Comparison of ENCODE assay signal across 20 cellular contexts in the genomic region with DNA sequence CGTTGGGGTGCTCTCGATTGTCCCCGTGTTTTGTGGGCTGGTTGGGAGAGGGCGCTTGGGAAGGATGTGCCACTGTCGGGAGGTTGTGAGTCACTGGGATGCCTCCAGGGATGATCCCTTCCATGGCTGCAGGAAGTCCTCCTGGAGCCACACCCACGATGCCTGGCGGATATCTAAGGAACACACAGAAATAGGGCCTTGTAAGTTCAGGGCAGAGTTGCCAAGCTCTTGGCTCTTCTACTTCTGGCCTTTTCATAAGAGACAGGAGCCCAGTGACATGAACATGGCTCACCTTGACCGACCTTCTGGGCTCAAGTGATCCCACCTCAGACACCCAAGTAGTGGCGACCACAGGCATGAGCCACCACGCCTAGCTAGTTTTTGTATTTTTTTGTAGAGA. TPM values are rescaled to one million over a fixed set of nuclear protein-coding genes. Genes with fewer than 3 reads are reported as not detected.
DNase-seq lines count a peak whose midpoint lies in the region; ATAC-seq and TF ChIP-seq lines count a peak whose summit lies in the region.
"Had no signal": no experiment of that assay in that cellular context is flagged by ENCODE, and none has a peak within 500 bp of the region (broad histone marks: within the 10 kb centered on the region; RNA-seq: fewer than 3 reads in every experiment).

No MANE protein-coding gene starts in this region.

- H3K27ac ChIP-seq in cardiac muscle cell (peak overlapping the region; percentile 63), RWPE1 (peak overlapping the region; percentile 52), suprapubic skin (peak overlapping the region; percentile 19), WERI-Rb-1 (no peak overlapping the region)
- H3K27ac ChIP-seq: hepatocyte had no signal

- H3K27ac Mint-ChIP-seq in glutamatergic neuron (ENCODE audit: unreplicated experiment): peak overlapping the region; percentile 26
- H3K27ac Mint-ChIP-seq: dendritic cell treated with granulocyte-macrophage colony-stimulating factor and Interleukin-4, amounts not matched to agents 40 ng/mL and 50 ng/mL, for 4 days; stimulated activated naive CD8-positive, alpha-beta T cell treated with anti-CD3 and anti-CD28 coated beads, Interleukin-15, Interleukin-2, amounts not matched to agents 100 ng/mL and 50 ng/mL, for 24 hours had no signal

- H3K27me3 ChIP-seq in cardiac muscle cell (no peaks in the 10 kb centered on the region), suprapubic skin (no peaks in the 10 kb centered on the region), WERI-Rb-1 (ENCODE audit: insufficient read depth, low read depth, severe bottlenecking) (no peaks in the 10 kb centered on the region)
- H3K27me3 ChIP-seq: hepatocyte had no signal

- H3K36me3 ChIP-seq in cardiac muscle cell (peaks cover 52% of the 10 kb centered on the region), suprapubic skin (peaks cover 80% of the 10 kb centered on the region), WERI-Rb-1 (peaks cover 83% of the 10 kb centered on the region)

- 53% methylated on average over 10 of the region's 10 CpGs for WGBS in suprapubic skin
- WGBS in lower leg skin, 2 donors: 45 to 58% methylated on average over 10 of the region's 10 CpGs

- no peak for TF ChIP-seq EP300 in suprapubic skin (IDR thresholded peaks at IDR 0.05)

- intact Hi-C loops in Right ventricle myocardium inferior (cut with DNase I): no loop called here
- intact Hi-C loops in lower leg skin (cut with DNase I; ENCODE audit: low total_unique reads): no loop called here

- DNase-seq in cardiac muscle cell (ENCODE audit: low read depth in 1 of 2, low spot score in 1 of 2) (no peak), Right ventricle myocardium inferior (ENCODE audit: missing footprints) (no peak), RWPE1 (ENCODE audit: low spot score) (no peak), glutamatergic neuron (no peak), suprapubic skin (ENCODE audit: low spot score in 2 of 2) (no peak), WERI-Rb-1 (no peak), lower leg skin (ENCODE audit: low spot score in 2 of 2) (no peak), NCI-H187 (lab: John Stamatoyannopoulos, UW) (no peak)
- DNase-seq: ACHN; activated CD4-positive, CD25-positive, alpha-beta regulatory T cell treated with anti-CD3 and anti-CD28 coated beads, Interleukin-2, amount 50 U/mL, for 72 hours; activated naive CD4-positive, alpha-beta T cell treated with anti-CD3 and anti-CD28 coated beads for 36 hours; erythroblast; Karpas-422; NCI-H1436; NCI-H446; posterior cingulate gyrus; SIG-M5 had no signal

- H3K4me1 Mint-ChIP-seq in glutamatergic neuron (ENCODE audit: low read depth, unreplicated experiment): no peaks in the 10 kb centered on the region

- peaks cover 12% of the 10 kb centered on the region for H3K9me3 Mint-ChIP-seq in glutamatergic neuron (ENCODE audit: unreplicated experiment)
- H3K9me3 Mint-ChIP-seq: activated naive CD4-positive, alpha-beta T cell treated with anti-CD3 and anti-CD28 coated beads for 36 hours; dendritic cell treated with granulocyte-macrophage colony-stimulating factor and Interleukin-4, amounts not matched to agents 40 ng/mL and 50 ng/mL, for 4 days; stimulated activated naive CD8-positive, alpha-beta T cell treated with anti-CD3 and anti-CD28 coated beads, Interleukin-15, Interleukin-2, amounts not matched to agents 100 ng/mL and 50 ng/mL, for 24 hours had no signal

- H3K4me3 ChIP-seq in cardiac muscle cell (no peak overlapping the region), suprapubic skin (no peak overlapping the region), WERI-Rb-1 (ENCODE audit: low read depth, low read length) (no peak overlapping the region), lower leg skin (ENCODE audit: low read depth, poor library complexity, severe bottlenecking) (no peak overlapping the region)
- H3K4me3 ChIP-seq: hepatocyte had no signal

- H3K4me3 Mint-ChIP-seq in glutamatergic neuron (ENCODE audit: unreplicated experiment): no peak overlapping the region
- H3K4me3 Mint-ChIP-seq: activated naive CD4-positive, alpha-beta T cell treated with anti-CD3 and anti-CD28 coated beads for 36 hours; dendritic cell treated with granulocyte-macrophage colony-stimulating factor and Interleukin-4, amounts not matched to agents 40 ng/mL and 50 ng/mL, for 4 days; stimulated activated naive CD8-positive, alpha-beta T cell treated with anti-CD3 and anti-CD28 coated beads, Interleukin-15, Interleukin-2, amounts not matched to agents 100 ng/mL and 50 ng/mL, for 24 hours had no signal

- H3K36me3 Mint-ChIP-seq in glutamatergic neuron (ENCODE audit: unreplicated experiment): no peaks in the 10 kb centered on the region

- POLR2A ChIA-PET in RWPE1 (lab: Yijun Ruan, JAX; ENCODE audit: low non-redundant PET): no interaction called here

- CTCF ChIA-PET in RWPE1 (lab: Yijun Ruan, JAX): interaction anchor here (0.6 to 1.5 kb wide), 6 partner anchors 27 to 1393 kb away, joined by 3 to 5 read pairs (median 3); no protein-coding TSS in a partner anchor

- TF ChIP-seq CTCF in cardiac muscle cell (IDR thresholded peaks at IDR 0.05; ENCODE audit: low read depth, low read length): no peak
- TF ChIP-seq CTCF in RWPE1 (conservative IDR thresholded peaks at IDR 0.05; ENCODE audit: low read depth): no peak
- TF ChIP-seq CTCF in glutamatergic neuron (IDR thresholded peaks at IDR 0.05; ENCODE audit: partially characterized antibody, unreplicated experiment): no peak
- no peak for TF ChIP-seq CTCF in suprapubic skin (IDR thresholded peaks at IDR 0.05)
- no peak for TF ChIP-seq CTCF in WERI-Rb-1 (IDR thresholded peaks at IDR 0.05; ENCODE audit: low read depth, low read length)
- no peak for TF ChIP-seq CTCF in lower leg skin (IDR thresholded peaks at IDR 0.05)

- ATAC-seq in Right ventricle myocardium inferior: no peak

- H3K27me3 Mint-ChIP-seq in glutamatergic neuron (ENCODE audit: unreplicated experiment): peaks cover 9% of the 10 kb centered on the region
- H3K27me3 Mint-ChIP-seq: dendritic cell treated with granulocyte-macrophage colony-stimulating factor and Interleukin-4, amounts not matched to agents 40 ng/mL and 50 ng/mL, for 4 days; stimulated activated naive CD8-positive, alpha-beta T cell treated with anti-CD3 and anti-CD28 coated beads, Interleukin-15, Interleukin-2, amounts not matched to agents 100 ng/mL and 50 ng/mL, for 24 hours had no signal

- TF ChIP-seq POLR2A in suprapubic skin (IDR thresholded peaks at IDR 0.05) (no peak), lower leg skin (IDR thresholded peaks at IDR 0.05) (no peak)

- H3K9me3 ChIP-seq in cardiac muscle cell (ENCODE audit: low read depth) (no peaks in the 10 kb centered on the region), suprapubic skin (no peaks in the 10 kb centered on the region), WERI-Rb-1 (ENCODE audit: severe bottlenecking) (no peaks in the 10 kb centered on the region)

- H3K4me1 ChIP-seq in cardiac muscle cell (ENCODE audit: low read depth) (no peaks in the 10 kb centered on the region), suprapubic skin (peaks cover 11% of the 10 kb centered on the region)

RNA-seq across cellular contexts. Expression of a gene that starts 47.6 kb away (rescaled TPM):
- 16.2 and 20.9 TPM in 2 replicates for total RNA-seq in cardiac muscle cell
- polyA plus RNA-seq in cardiac muscle cell: 11.0 and 16.2 TPM in 2 replicates
- total RNA-seq in Right ventricle myocardium inferior: 23.4 TPM
- total RNA-seq in glutamatergic neuron (ENCODE audit: unreplicated experiment): 28.9 TPM
- total RNA-seq in suprapubic skin: 10 to 100 TPM; 21.2 to 37.9 (median 30.2) TPM
- 10 to 100 TPM; 26.5 to 40.6 (median 35.0) TPM for total RNA-seq in lower leg skin
